Comparison of ENCODE assay signal across 1 cellular context in the genomic region with DNA sequence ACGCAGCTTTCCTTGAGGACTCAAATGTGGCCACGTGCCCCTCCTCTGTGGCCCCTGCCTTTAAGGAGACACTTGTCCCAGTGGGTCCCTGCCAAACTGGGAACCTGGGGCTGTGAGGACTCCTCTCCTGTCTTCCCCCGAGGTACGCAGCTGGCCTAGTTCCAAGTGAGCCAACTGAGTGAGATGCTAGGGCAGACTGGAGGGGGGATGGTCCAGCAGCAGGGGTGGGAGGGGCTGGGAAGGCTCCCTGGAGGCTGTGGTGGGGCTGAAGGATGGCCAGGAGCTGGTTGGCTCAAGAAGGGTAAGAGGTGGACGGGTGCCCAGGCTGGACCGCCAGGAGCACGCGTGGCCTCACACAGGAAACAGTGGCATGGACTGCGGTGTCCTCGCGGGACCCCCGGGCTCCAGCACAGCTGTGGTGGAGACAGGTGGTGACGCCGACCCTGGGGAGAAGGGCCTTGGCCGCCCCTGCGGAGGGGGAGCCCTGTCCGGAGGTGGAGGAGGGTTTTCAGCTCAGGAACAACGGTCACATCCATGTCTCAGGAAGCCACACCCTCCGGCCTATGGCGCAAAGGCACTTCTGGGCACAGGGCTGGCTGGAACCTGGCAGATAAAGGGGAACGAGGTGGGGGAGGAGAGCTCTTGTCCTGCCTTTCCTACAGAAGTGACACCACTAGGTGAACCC.
TF ChIP-seq lines count a peak whose summit lies in the region.

No MANE protein-coding gene starts in this region.

TF ChIP-seq in IMR-90, 13 proteins besides CTCF, POLR2A, EP300 and RAD21:
- TF ChIP-seq BHLHE40 (IDR thresholded peaks at IDR 0.05; ENCODE audit: low read depth, low read length) (no peak), CHD1 (IDR thresholded peaks at IDR 0.05; ENCODE audit: low read depth, low read length) (no peak), SMC3 (IDR thresholded peaks at IDR 0.05; ENCODE audit: low read depth, low read length) (no peak), ELK1 (IDR thresholded peaks at IDR 0.05; ENCODE audit: borderline replicate concordance, low read depth, low read length) (no peak), FOS (IDR thresholded peaks at IDR 0.05; ENCODE audit: low read depth, low read length) (no peak), NFE2L2 (IDR thresholded peaks at IDR 0.05; ENCODE audit: low read depth, low read length) (no peak), MAFK (IDR thresholded peaks at IDR 0.05; ENCODE audit: low read depth, low read length) (no peak), RFX5 (IDR thresholded peaks at IDR 0.05; ENCODE audit: low read depth, low read length) (no peak), RCOR1 (IDR thresholded peaks at IDR 0.05; ENCODE audit: insufficient replicate concordance, low read length) (no peak), USF2 (IDR thresholded peaks at IDR 0.05; ENCODE audit: low read depth, low read length) (no peak), MAZ (IDR thresholded peaks at IDR 0.05; ENCODE audit: borderline replicate concordance, low read depth, low read length) (no peak), CEBPB (IDR thresholded peaks at IDR 0.05; ENCODE audit: low read depth, low read length) (no peak), MXI1 (IDR thresholded peaks at IDR 0.05; ENCODE audit: borderline replicate concordance, low read depth, low read length) (no peak)
